25 cellular contexts compared by ENCODE assay signal in the genomic region with DNA sequence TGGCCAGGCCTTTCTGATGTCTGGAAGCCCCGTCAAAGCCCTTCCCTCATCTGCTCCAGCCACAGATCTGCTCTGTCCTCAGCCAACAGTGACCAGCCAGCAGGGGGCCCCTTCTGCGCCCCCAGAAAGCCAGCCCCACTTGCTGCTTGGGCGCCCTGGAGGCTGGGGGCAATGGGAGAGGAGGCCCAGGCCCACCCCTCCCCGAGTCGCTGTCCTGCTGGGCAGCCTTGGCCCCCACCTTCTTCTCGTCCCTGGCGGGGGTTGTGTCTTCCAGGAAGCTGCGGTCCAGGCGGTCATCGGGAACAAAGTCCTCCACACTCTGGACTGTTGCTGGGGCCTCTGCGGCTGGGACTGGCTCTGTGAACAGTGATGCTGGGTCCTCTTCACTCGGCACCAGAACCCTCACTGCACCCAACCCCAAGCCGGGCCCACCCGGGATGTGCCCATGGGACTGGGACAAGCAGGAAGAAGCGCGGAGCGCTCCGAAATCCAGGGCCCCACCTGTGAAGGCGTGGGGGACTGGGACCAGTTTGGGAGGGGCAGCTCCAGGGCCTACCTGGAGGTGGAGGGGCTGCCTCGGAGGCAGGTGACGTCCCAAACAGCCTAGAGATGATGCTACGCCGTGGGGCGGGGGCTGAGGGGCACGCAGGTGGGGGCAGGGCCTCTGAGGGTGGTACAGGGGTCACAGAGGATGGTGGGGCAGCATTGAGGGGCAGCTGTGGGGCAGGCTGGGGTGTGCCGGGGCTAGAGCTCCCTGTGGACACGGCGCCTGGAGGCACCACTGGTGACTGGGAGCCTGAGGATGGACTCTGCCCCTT.
"Had no signal": no experiment of that assay in that cellular context is flagged by ENCODE, and none has a peak within 500 bp of the region (broad histone marks: within the 10 kb centered on the region; RNA-seq: fewer than 3 reads in every experiment).

No MANE protein-coding gene starts in this region.

- H3K27me3 Mint-ChIP-seq: stimulated activated memory B cell treated with anti-CD40 and anti-IgM and Interleukin-4, amounts not matched to agents 10 μg/mL and 1 μg/mL and 100 μg/mL, for 72 hours; type B pancreatic cell had no signal

- H3K9me3 Mint-ChIP-seq: stimulated activated naive CD8-positive, alpha-beta T cell treated with anti-CD3 and anti-CD28 coated beads, Interleukin-15, amount 100 ng/mL, for 72 hours had no signal

- H3K4me3 ChIP-seq: heart left ventricle, left lung, lung, pancreas, psoas muscle, right lobe of liver, smooth muscle cell, tibial nerve, vagina had no signal

- H3K27ac ChIP-seq: heart left ventricle, left lung, pancreas, psoas muscle, right lobe of liver, tibial nerve, vagina had no signal

- H3K4me1 Mint-ChIP-seq: naive thymus-derived CD8-positive, alpha-beta T cell; nephron; neural crest cell; stimulated activated memory B cell treated with anti-CD40 and anti-IgM and Interleukin-4, amounts not matched to agents 10 μg/mL and 1 μg/mL and 100 μg/mL, for 72 hours; stimulated activated naive CD8-positive, alpha-beta T cell treated with anti-CD3 and anti-CD28 coated beads, Interleukin-15, amount 100 ng/mL, for 72 hours had no signal

- H3K4me3 Mint-ChIP-seq: naive thymus-derived CD8-positive, alpha-beta T cell; nephron; neural crest cell; stimulated activated memory B cell treated with anti-CD40 and anti-IgM and Interleukin-4, amounts not matched to agents 10 μg/mL and 1 μg/mL and 100 μg/mL, for 72 hours; stimulated activated naive CD8-positive, alpha-beta T cell treated with anti-CD3 and anti-CD28 coated beads, Interleukin-15, amount 100 ng/mL, for 72 hours; type B pancreatic cell had no signal

- H3K27ac Mint-ChIP-seq: nephron; stimulated activated memory B cell treated with anti-CD40 and anti-IgM and Interleukin-4, amounts not matched to agents 10 μg/mL and 1 μg/mL and 100 μg/mL, for 72 hours; type B pancreatic cell had no signal

- FAIRE-seq: keratinocyte, pancreas had no signal

- H3K9me3 ChIP-seq: heart left ventricle, pancreas, psoas muscle, right lobe of liver, vagina had no signal

- H3K4me1 ChIP-seq: heart left ventricle, left lung, pancreas, psoas muscle, right lobe of liver, tibial nerve, vagina had no signal

- H3K36me3 Mint-ChIP-seq: naive thymus-derived CD8-positive, alpha-beta T cell; stimulated activated memory B cell treated with anti-CD40 and anti-IgM and Interleukin-4, amounts not matched to agents 10 μg/mL and 1 μg/mL and 100 μg/mL, for 72 hours; type B pancreatic cell had no signal

- DNase-seq: heart left ventricle; left colon; left lung; mesendoderm; naive thymus-derived CD8-positive, alpha-beta T cell; nucleus accumbens; psoas muscle; stimulated activated CD4-positive, alpha-beta T cell treated with anti-CD3 and anti-CD28 coated beads, Interleukin-1b, Interleukin-23, amount 100 ng/mL, for 48 hours; stimulated activated CD4-positive, alpha-beta T cell treated with anti-CD3 and anti-CD28 coated beads, Interleukin-2, amount 100 ng/mL, for 48 hours; stimulated activated CD4-positive, alpha-beta T cell treated with anti-CD3 and anti-CD28 coated beads, Interleukin-4, amount 100 ng/mL, for 4 hours; stimulated activated CD8-positive, alpha-beta memory T cell treated with anti-CD3 and anti-CD28 coated beads, Interleukin-4, amount 100 ng/mL, for 48 hours; stimulated activated naive CD4-positive, alpha-beta T cell treated with Interleukin-2 at 50 U/mL for 16 hours; stimulated activated naive CD8-positive, alpha-beta T cell treated with anti-CD3 and anti-CD28 coated beads, Interleukin-15, amount 100 ng/mL, for 72 hours; substantia nigra had no signal

- H3K36me3 ChIP-seq: heart left ventricle, left lung, pancreas, right lobe of liver, tibial nerve, vagina had no signal
